In genomic region chrX:119503484-119503861, GRCh38 we compare ENCODE assay signal across 8 cellular contexts. TPM values are rescaled to one million over a fixed set of nuclear protein-coding genes. Genes with fewer than 3 reads are reported as not detected.
DNase-seq lines count a peak whose midpoint lies in the region; ATAC-seq and TF ChIP-seq lines count a peak whose summit lies in the region.

No MANE protein-coding gene starts in this region.

- no peaks in the 10 kb centered on the region for H3K36me3 Mint-ChIP-seq in natural killer cell

- H3K27ac Mint-ChIP-seq in natural killer cell = no peak overlapping the region

- ATAC-seq in GM18498 (IDR thresholded peaks at IDR 0.05; ENCODE audit: unreplicated experiment) (no peak), natural killer cell (no peak)

- no peaks in the 10 kb centered on the region for H3K9me3 Mint-ChIP-seq in natural killer cell

- H3K27me3 Mint-ChIP-seq in natural killer cell (ENCODE audit: low read depth in 2 of 2) = no peaks in the 10 kb centered on the region

- no peaks in the 10 kb centered on the region for H3K4me1 Mint-ChIP-seq in natural killer cell

- intact Hi-C loops in natural killer cell (cut with micrococcal nuclease) = no loop called here

- DNase-seq in AG08395 (ENCODE audit: low spot score) (peak; percentile 89), NCI-H2029 (lab: John Stamatoyannopoulos, UW) (peak; percentile 43), dermis blood vessel endothelial cell (peak; percentile 70), mucosa of gallbladder (ENCODE audit: low spot score) (peak; percentile 75), hippocampal formation (lab: John Stamatoyannopoulos, UW) (no peak), natural killer cell (no peak)
- DNase-seq in stimulated activated CD4-positive, alpha-beta T cell treated with anti-CD3 and anti-CD28 coated beads, Interleukin-12 subunit alpha, Interleukin-12 subunit beta, amount 100 ng/mL, for 4 hours = no peak

- no peak overlapping the region for H3K4me3 Mint-ChIP-seq in natural killer cell

- no peak for TF ChIP-seq CTCF in natural killer cell (IDR thresholded peaks at IDR 0.05)

RNA-seq across cellular contexts. Expression of gene SLC25A5, which starts 35.2 kb away (rescaled TPM):
- total RNA-seq in dermis blood vessel endothelial cell (221 and 297 TPM in 2 replicates), mucosa of gallbladder (257 TPM), natural killer cell (100 to 1,000 TPM; 148 to 182 (median 162) TPM)

Comparison
In these comparisons a context has a peak if more than half of its experiments do, and no peak if none do; other contexts are left out.
1. DNase-seq: peak in AG08395 (single experiment), NCI-H2029 (single experiment), dermis blood vessel endothelial cell (single experiment) and mucosa of gallbladder (single experiment); none in stimulated activated CD4-positive, alpha-beta T cell treated with anti-CD3 and anti-CD28 coated beads, Interleukin-12 subunit alpha, Interleukin-12 subunit beta, amount 100 ng/mL, for 4 hours (single experiment), hippocampal formation (0 of 2) and natural killer cell (single experiment).